In genomic region chr5:157836121-157836753, GRCh38 we compare ENCODE assay signal across 20 cellular contexts. TPM values are rescaled to one million over a fixed set of nuclear protein-coding genes. Genes with fewer than 3 reads are reported as not detected.
DNase-seq lines count a peak whose midpoint lies in the region; ATAC-seq lines count a peak whose summit lies in the region.
"Had no signal": no experiment of that assay in that cellular context is flagged by ENCODE, and none has a peak within 500 bp of the region (broad histone marks: within the 10 kb centered on the region; RNA-seq: fewer than 3 reads in every experiment).

No MANE protein-coding gene starts in this region.

- intact Hi-C loops in CD4-positive, alpha-beta memory T cell (cut with micrococcal nuclease): no loop called here

- H3K27ac ChIP-seq in CD4-positive, alpha-beta memory T cell (ENCODE audit: low read depth, low read length): no peak overlapping the region
- H3K27ac ChIP-seq: 22Rv1, BLaER1 had no signal

- no peaks in the 10 kb centered on the region for H3K9me3 Mint-ChIP-seq in T-helper 2 cell treated with Interferon-gamma antibody and Interleukin-4, amounts not matched to agents 5 μg/mL and 100 μg/mL, for 36 hours
- no peaks in the 10 kb centered on the region for H3K9me3 Mint-ChIP-seq in CD4-positive, alpha-beta memory T cell
- no peaks in the 10 kb centered on the region for H3K9me3 Mint-ChIP-seq in immature natural killer cell

- H3K4me1 ChIP-seq in CD4-positive, alpha-beta memory T cell (ENCODE audit: insufficient read depth, low read length): no peaks in the 10 kb centered on the region

- H3K4me3 Mint-ChIP-seq in T-helper 2 cell treated with Interferon-gamma antibody and Interleukin-4, amounts not matched to agents 5 μg/mL and 100 μg/mL, for 36 hours: no peak overlapping the region
- no peak overlapping the region for H3K4me3 Mint-ChIP-seq in CD4-positive, alpha-beta memory T cell
- H3K4me3 Mint-ChIP-seq in T-helper 17 cell (no peak overlapping the region), immature natural killer cell (no peak overlapping the region)

- ATAC-seq in T-helper 17 cell (no peak), HG03175 (IDR thresholded peaks at IDR 0.05; ENCODE audit: unreplicated experiment) (no peak)
- ATAC-seq: Panc1 had no signal

- H3K36me3 ChIP-seq in CD4-positive, alpha-beta memory T cell (ENCODE audit: insufficient read depth, low read length): no peaks in the 10 kb centered on the region

- H3K36me3 Mint-ChIP-seq in T-helper 2 cell treated with Interferon-gamma antibody and Interleukin-4, amounts not matched to agents 5 μg/mL and 100 μg/mL, for 36 hours (ENCODE audit: low read depth): peaks cover 8% of the 10 kb centered on the region
- H3K36me3 Mint-ChIP-seq in CD4-positive, alpha-beta memory T cell: peaks cover 11 to 23% of the 10 kb centered on the region in 2 donors
- H3K36me3 Mint-ChIP-seq in T-helper 17 cell (ENCODE audit: low read depth) (peaks cover 7% of the 10 kb centered on the region), immature natural killer cell (peaks cover 0 to 4% (median 0%) of the 10 kb centered on the region in 3 donors)

- H3K27me3 Mint-ChIP-seq in T-helper 2 cell treated with Interferon-gamma antibody and Interleukin-4, amounts not matched to agents 5 μg/mL and 100 μg/mL, for 36 hours (ENCODE audit: low read depth): no peaks in the 10 kb centered on the region
- H3K27me3 Mint-ChIP-seq in CD4-positive, alpha-beta memory T cell: no peaks in the 10 kb centered on the region
- no peaks in the 10 kb centered on the region for H3K27me3 Mint-ChIP-seq in T-helper 17 cell
- peaks cover 2 to 4% (median 3%) of the 10 kb centered on the region in 3 donors for H3K27me3 Mint-ChIP-seq in immature natural killer cell (ENCODE audit: low read depth in 3 of 3)

- H3K27ac Mint-ChIP-seq in T-helper 2 cell treated with Interferon-gamma antibody and Interleukin-4, amounts not matched to agents 5 μg/mL and 100 μg/mL, for 36 hours: peak overlapping the region; percentile 60
- peak overlapping the region in 4 of 7 donors; percentile 24 to 74 (median 30) for H3K27ac Mint-ChIP-seq in CD4-positive, alpha-beta memory T cell
- H3K27ac Mint-ChIP-seq in T-helper 17 cell (peak overlapping the region; percentile 1), immature natural killer cell (peak overlapping the region in 4 of 6 donors; percentile 2 to 75 (median 38))

- H3K4me3 ChIP-seq in CD4-positive, alpha-beta memory T cell (ENCODE audit: low read length in 2 of 2): no peak overlapping the region
- H3K4me3 ChIP-seq: BLaER1, MG63 had no signal

- H3K9me3 ChIP-seq in CD4-positive, alpha-beta memory T cell (ENCODE audit: control insufficient read depth in 1 of 2, low read length in 2 of 2): no peaks in the 10 kb centered on the region
- H3K9me3 ChIP-seq in T-helper 17 cell (ENCODE audit: control insufficient read depth, low read length, poor library complexity, severe bottlenecking): no peaks in the 10 kb centered on the region
- H3K9me3 ChIP-seq: BLaER1, MG63, SK-N-SH had no signal

- POLR2A ChIA-PET in CD4-positive, alpha-beta memory T cell (lab: Charles Lee; ENCODE audit: partially characterized antibody): no interaction called here

- H3K27me3 ChIP-seq in CD4-positive, alpha-beta memory T cell (ENCODE audit: insufficient read depth, low read length): no peaks in the 10 kb centered on the region
- H3K27me3 ChIP-seq: BLaER1, MG63 had no signal

- peaks cover 15% of the 10 kb centered on the region for H3K4me1 Mint-ChIP-seq in T-helper 2 cell treated with Interferon-gamma antibody and Interleukin-4, amounts not matched to agents 5 μg/mL and 100 μg/mL, for 36 hours (ENCODE audit: low read depth)
- peaks cover 29 to 50% (median 37%) of the 10 kb centered on the region in 4 donors for H3K4me1 Mint-ChIP-seq in CD4-positive, alpha-beta memory T cell
- peaks cover 39% of the 10 kb centered on the region for H3K4me1 Mint-ChIP-seq in T-helper 17 cell
- H3K4me1 Mint-ChIP-seq in immature natural killer cell: peaks cover 41 to 63% of the 10 kb centered on the region in 2 donors

- CTCF ChIA-PET in CD4-positive, alpha-beta memory T cell (lab: Charles Lee; ENCODE audit: partially characterized antibody): interaction anchor here (1.3 to 1.7 kb wide), 2 partner anchors 9 to 93 kb away, joined by 3 to 4 read pairs; partner anchors contain the start of gene LSM11

- no peak for DNase-seq in T-helper 2 cell treated with Interferon-gamma antibody and Interleukin-4, amounts not matched to agents 5 μg/mL and 100 μg/mL, for 36 hours (ENCODE audit: low spot score)
- DNase-seq in T-helper 2 cell (no peak), T-helper 17 cell (no peak), immature natural killer cell (no peak), NCI-H345 treated with DMSO at 0.1 percent for 48 hours (lab: John Stamatoyannopoulos, UW; ENCODE audit: unreplicated experiment) (no peak), NCI-H526 (lab: John Stamatoyannopoulos, UW) (no peak)
- DNase-seq in CD4-positive, alpha-beta memory T cell: no peak
- DNase-seq: ACHN, MG63, NCI-H1417, NCI-H187, NCI-H2107, NCI-H510A, NCI-H748 treated with DMSO at 0.1 percent for 48 hours, SIG-M5, SK-N-SH had no signal

RNA-seq across cellular contexts. Expression of gene CLINT1, which starts 22.7 kb away (rescaled TPM):
- total RNA-seq in CD4-positive, alpha-beta memory T cell: 10 to 100 TPM; 70.5 to 73.9 TPM
- 10 to 100 TPM; 80.9 to 88.2 TPM for polyA plus RNA-seq in CD4-positive, alpha-beta memory T cell
- 100 to 1,000 TPM in 1 of 2 donors, 10 to 100 TPM in 1; 92.7 to 102 TPM for total RNA-seq in T-helper 17 cell
- polyA plus RNA-seq in immature natural killer cell: 100 to 1,000 TPM in 1 of 3 donors, 10 to 100 TPM in 2; 75.7 to 106 (median 84.8) TPM

Comparison
In these comparisons a context has a peak if more than half of its experiments do, and no peak if none do; other contexts are left out.
1. H3K27ac Mint-ChIP-seq: peak in every context shown above with its lines; median percentile 60 in T-helper 2 cell treated with Interferon-gamma antibody and Interleukin-4, amounts not matched to agents 5 μg/mL and 100 μg/mL, for 36 hours; 38 in immature natural killer cell; 30 in CD4-positive, alpha-beta memory T cell; 1 in T-helper 17 cell.